15 cellular contexts compared by ENCODE assay signal in genomic region chr2:239017491-239018098, GRCh38.
A peak's percentile ranks its signal among the peaks of the same experiment; 100 is the strongest.
DNase-seq lines count a peak whose midpoint lies in the region; ATAC-seq, FAIRE-seq and TF ChIP-seq lines count a peak whose summit lies in the region.
"Had no signal": no experiment of that assay in that cellular context is flagged by ENCODE, and none has a peak within 500 bp of the region (broad histone marks: within the 10 kb centered on the region; RNA-seq: fewer than 3 reads in every experiment).

No MANE protein-coding gene starts in this region.

- H3K9me3 ChIP-seq in astrocyte (ENCODE audit: insufficient read depth, low read depth, low read length) (no peaks in the 10 kb centered on the region), endodermal cell (ENCODE audit: control insufficient read depth, low read length) (no peaks in the 10 kb centered on the region), osteoblast (ENCODE audit: low read depth, low read length) (no peaks in the 10 kb centered on the region), ascending aorta (no peaks in the 10 kb centered on the region), gastrocnemius medialis (no peaks in the 10 kb centered on the region)

- no peaks in the 10 kb centered on the region for H4K20me1 ChIP-seq in astrocyte (ENCODE audit: insufficient read depth, low read length)
- H4K20me1 ChIP-seq in osteoblast (ENCODE audit: insufficient read depth, low read length): no peaks in the 10 kb centered on the region

- ATAC-seq in gastrocnemius medialis (no peak), GM21515 (IDR thresholded peaks at IDR 0.05; ENCODE audit: unreplicated experiment) (no peak)

- H3K27me3 Mint-ChIP-seq in astrocyte (ENCODE audit: low read depth, unreplicated experiment) (peaks cover 30% of the 10 kb centered on the region), endodermal cell (ENCODE audit: insufficient read depth) (no peaks in the 10 kb centered on the region)

- no peak for DNase-seq in astrocyte (ENCODE audit: low read depth)
- peak; percentile 7 for DNase-seq in endodermal cell
- peak; percentile 30 for DNase-seq in osteoblast (ENCODE audit: insufficient read length, low spot score, missing footprints)
- DNase-seq in urothelium cell line (ENCODE audit: low spot score): no peak
- DNase-seq in ascending aorta (ENCODE audit: low spot score in 2 of 2): no peak
- no peak for DNase-seq in gastrocnemius medialis
- DNase-seq: ACHN; CD4-positive, alpha-beta T cell; DMS153; DMS79; GDM1; H9 had no signal

- H2AFZ ChIP-seq in astrocyte (ENCODE audit: low read depth, low read length) (no peak overlapping the region), osteoblast (ENCODE audit: low read length) (no peak overlapping the region)

- WGBS in endodermal cell (ENCODE audit: insufficient coverage in 1 of 2, insufficient read length in 1 of 2), 2 experiments: 91 to 97% methylated on average over 10 to 12 of the region's 12 CpGs

- H3K27me3 ChIP-seq in astrocyte (ENCODE audit: insufficient read depth, low read length) (peaks cover 13% of the 10 kb centered on the region), endodermal cell (ENCODE audit: control insufficient read depth, insufficient read depth, low read length, poor library complexity, severe bottlenecking) (no peaks in the 10 kb centered on the region), osteoblast (ENCODE audit: insufficient read depth, low read length) (peaks cover 6% of the 10 kb centered on the region), ascending aorta (no peaks in the 10 kb centered on the region), gastrocnemius medialis (peaks cover 0 to 18% (median 18%) of the 10 kb centered on the region in 3 donors)

- H3K36me3 ChIP-seq in astrocyte (ENCODE audit: insufficient read depth, low read length) (no peaks in the 10 kb centered on the region), endodermal cell (ENCODE audit: control insufficient read depth, insufficient read depth, low read length) (no peaks in the 10 kb centered on the region), osteoblast (ENCODE audit: insufficient read depth, low read length) (no peaks in the 10 kb centered on the region), ascending aorta (no peaks in the 10 kb centered on the region), gastrocnemius medialis (no peaks in the 10 kb centered on the region)

- H3K4me3 ChIP-seq in astrocyte (ENCODE audit: insufficient read depth, low read depth, low read length) (no peak overlapping the region), endodermal cell (ENCODE audit: low read length) (no peak overlapping the region), osteoblast (ENCODE audit: insufficient read depth, low read length) (no peak overlapping the region), ascending aorta (no peak overlapping the region), gastrocnemius medialis (no peak overlapping the region)

- H3K4me3 Mint-ChIP-seq in astrocyte (ENCODE audit: unreplicated experiment) (no peak overlapping the region), endodermal cell (no peak overlapping the region)
- H3K4me3 Mint-ChIP-seq: CD4-positive, alpha-beta T cell; H9 had no signal

- FAIRE-seq in astrocyte (lab: Jason Lieb, UNC): peak; percentile 50
- peak; percentile 97 for FAIRE-seq in urothelium cell line (lab: Jason Lieb, UNC)
- FAIRE-seq: A204.1 had no signal

- H3K9me3 Mint-ChIP-seq in astrocyte (ENCODE audit: unreplicated experiment): peaks cover 2% of the 10 kb centered on the region
- H3K9me3 Mint-ChIP-seq in endodermal cell: no peaks in the 10 kb centered on the region
- H3K9me3 Mint-ChIP-seq: CD4-positive, alpha-beta T cell; H9 had no signal

- H3K4me1 Mint-ChIP-seq in astrocyte (ENCODE audit: low read depth, unreplicated experiment) (no peaks in the 10 kb centered on the region), endodermal cell (no peaks in the 10 kb centered on the region)

- H3K9ac ChIP-seq in astrocyte (ENCODE audit: low read length) (no peak overlapping the region), endodermal cell (ENCODE audit: extremely low read depth, low read length, poor library complexity, severe bottlenecking) (no peak overlapping the region)

- H3K27ac ChIP-seq in astrocyte (ENCODE audit: low read depth, low read length): no peak overlapping the region
- H3K27ac ChIP-seq in endodermal cell (ENCODE audit: low read depth, low read length): no peak overlapping the region
- no peak overlapping the region for H3K27ac ChIP-seq in osteoblast (ENCODE audit: low read depth, low read length)
- no peak overlapping the region for H3K27ac ChIP-seq in ascending aorta
- H3K27ac ChIP-seq in gastrocnemius medialis: no peak overlapping the region
- H3K27ac ChIP-seq: C4-2B had no signal

- H3K36me3 Mint-ChIP-seq in astrocyte (ENCODE audit: low read depth, unreplicated experiment) (no peaks in the 10 kb centered on the region), endodermal cell (ENCODE audit: low read depth) (no peaks in the 10 kb centered on the region)

- no peak for TF ChIP-seq POLR2A in gastrocnemius medialis (IDR thresholded peaks at IDR 0.05)

- TF ChIP-seq CTCF in astrocyte (IDR thresholded peaks at IDR 0.05; ENCODE audit: insufficient read depth, low read depth, low read length) (no peak), endodermal cell (conservative IDR thresholded peaks at IDR 0.05) (no peak), osteoblast (IDR thresholded peaks at IDR 0.05; ENCODE audit: extremely low read depth, low read depth, low read length) (no peak), ascending aorta (IDR thresholded peaks at IDR 0.05) (no peak), gastrocnemius medialis (IDR thresholded peaks at IDR 0.05 in 4 of 5, conservative IDR thresholded peaks at IDR 0.05 in 1 of 5) (no peak)

- H3K27ac Mint-ChIP-seq in astrocyte (ENCODE audit: unreplicated experiment) (no peak overlapping the region), endodermal cell (no peak overlapping the region)
- H3K27ac Mint-ChIP-seq: CD4-positive, alpha-beta T cell had no signal

- H3K4me1 ChIP-seq in astrocyte (ENCODE audit: insufficient read depth, low read length) (no peaks in the 10 kb centered on the region), endodermal cell (ENCODE audit: control insufficient read depth, insufficient read depth, low read length) (no peaks in the 10 kb centered on the region), osteoblast (ENCODE audit: insufficient read depth, low read length) (no peaks in the 10 kb centered on the region), ascending aorta (no peaks in the 10 kb centered on the region), gastrocnemius medialis (no peaks in the 10 kb centered on the region)

- no peak overlapping the region for H3K4me2 ChIP-seq in astrocyte (ENCODE audit: low read length)
- no peak overlapping the region for H3K4me2 ChIP-seq in osteoblast (ENCODE audit: insufficient read depth, low read length)

- intact Hi-C loops in ascending aorta (cut with DNase I) (no loop called here), gastrocnemius medialis (cut with DNase I; ENCODE audit: low total_unique reads) (no loop called here)

- in situ Hi-C loops in gastrocnemius medialis (cut with MboI; ENCODE audit: low sequenced_read_pairs in 4 of 4): no loop called here

- H3K79me2 ChIP-seq in astrocyte (ENCODE audit: insufficient read depth, low read length): no peaks in the 10 kb centered on the region
- H3K79me2 ChIP-seq in osteoblast (ENCODE audit: insufficient read depth, low read length): no peaks in the 10 kb centered on the region

Comparison
In these comparisons a context has a peak if more than half of its experiments do, and no peak if none do; other contexts are left out.
1. DNase-seq: peak in endodermal cell (single experiment) and osteoblast (single experiment); none in astrocyte (single experiment), urothelium cell line (single experiment), ascending aorta (0 of 2) and gastrocnemius medialis (0 of 2).